24 cellular contexts compared by ENCODE assay signal in the genomic region with DNA sequence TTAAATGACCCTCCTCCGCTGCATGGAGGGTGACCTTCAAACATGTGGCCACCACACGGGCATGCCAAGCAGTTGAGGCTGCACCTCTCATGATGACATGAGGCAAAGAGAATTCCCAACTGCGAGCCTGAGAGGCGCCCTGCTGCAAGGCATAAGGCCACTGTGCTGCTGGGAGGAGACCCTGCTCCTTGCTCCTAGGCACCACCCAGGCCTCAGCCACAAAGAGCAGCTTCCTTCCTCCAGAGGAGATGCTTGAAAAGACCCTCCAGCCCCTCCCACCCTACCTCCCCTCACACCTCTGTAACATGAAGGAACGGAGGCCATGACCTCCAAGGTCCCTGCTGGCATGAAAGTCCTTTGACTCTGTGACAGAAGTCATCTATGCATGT.
DNase-seq lines count a peak whose midpoint lies in the region; TF ChIP-seq lines count a peak whose summit lies in the region.
"Had no signal": no experiment of that assay in that cellular context is flagged by ENCODE, and none has a peak within 500 bp of the region (broad histone marks: within the 10 kb centered on the region; RNA-seq: fewer than 3 reads in every experiment).

No MANE protein-coding gene starts in this region.

- no peak overlapping the region for H3K4me3 Mint-ChIP-seq in nephron progenitor cell
- H3K4me3 Mint-ChIP-seq: CD14-positive monocyte; CD4-positive, alpha-beta memory T cell; CD4-positive, CD25-positive, alpha-beta regulatory T cell; CD8-positive, alpha-beta memory T cell had no signal

- DNase-seq in caudate nucleus (lab: John Stamatoyannopoulos, UW) (no peak), coronary artery (ENCODE audit: low spot score) (peak; percentile 50), nephron progenitor cell (no peak), NCI-H146 treated with DMSO at 0.1 percent for 48 hours (lab: John Stamatoyannopoulos, UW; ENCODE audit: unreplicated experiment) (no peak), NCI-H1105 (lab: John Stamatoyannopoulos, UW) (no peak)
- no peak for DNase-seq in stimulated activated CD4-positive, alpha-beta T cell treated with anti-CD3 and anti-CD28 coated beads, Interleukin-2, amount 100 ng/mL, for 48 hours
- DNase-seq: 8988T; ACHN; BE2C; C1 segment of cervical spinal cord; CD4-positive, alpha-beta memory T cell; CD4-positive, CD25-positive, alpha-beta regulatory T cell; CD8-positive, alpha-beta memory T cell; COR-L47; DMS 273 treated with DMSO at 0.1 percent for 48 hours; DMS153; DMS53; DMS79; DND-41; EL; GDM1 had no signal

- H3K9me3 Mint-ChIP-seq in nephron progenitor cell, result no peaks in the 10 kb centered on the region
- H3K9me3 Mint-ChIP-seq: CD14-positive monocyte; CD4-positive, alpha-beta memory T cell; CD4-positive, CD25-positive, alpha-beta regulatory T cell; CD8-positive, alpha-beta memory T cell had no signal

- H3K4me1 Mint-ChIP-seq in nephron progenitor cell, result peaks cover 42% of the 10 kb centered on the region
- H3K4me1 Mint-ChIP-seq: CD14-positive monocyte; CD4-positive, alpha-beta memory T cell; CD4-positive, CD25-positive, alpha-beta regulatory T cell had no signal

- TF ChIP-seq CTCF in coronary artery (IDR thresholded peaks at IDR 0.05), result no peak
- TF ChIP-seq CTCF in nephron progenitor cell (IDR thresholded peaks at IDR 0.05), result no peak

- H3K4me3 ChIP-seq in coronary artery, result no peak overlapping the region
- H3K4me3 ChIP-seq: BLaER1, GM12878 had no signal

- H3K27ac ChIP-seq in caudate nucleus (ENCODE audit: low read depth, low read length) (peak overlapping the region; percentile 20), coronary artery (no peak overlapping the region)
- H3K27ac ChIP-seq: BLaER1 had no signal

- H3K27me3 Mint-ChIP-seq in nephron progenitor cell (ENCODE audit: low read depth, poor library complexity), result no peaks in the 10 kb centered on the region
- H3K27me3 Mint-ChIP-seq: CD4-positive, CD25-positive, alpha-beta regulatory T cell; CD8-positive, alpha-beta memory T cell had no signal

- H3K36me3 Mint-ChIP-seq in nephron progenitor cell (ENCODE audit: low read depth), result peaks cover 46% of the 10 kb centered on the region
- H3K36me3 Mint-ChIP-seq: CD4-positive, CD25-positive, alpha-beta regulatory T cell had no signal

- H3K27ac Mint-ChIP-seq in nephron progenitor cell, result peak overlapping the region; percentile 45
- H3K27ac Mint-ChIP-seq: CD4-positive, CD25-positive, alpha-beta regulatory T cell; CD8-positive, alpha-beta memory T cell had no signal
